In the genomic region with DNA sequence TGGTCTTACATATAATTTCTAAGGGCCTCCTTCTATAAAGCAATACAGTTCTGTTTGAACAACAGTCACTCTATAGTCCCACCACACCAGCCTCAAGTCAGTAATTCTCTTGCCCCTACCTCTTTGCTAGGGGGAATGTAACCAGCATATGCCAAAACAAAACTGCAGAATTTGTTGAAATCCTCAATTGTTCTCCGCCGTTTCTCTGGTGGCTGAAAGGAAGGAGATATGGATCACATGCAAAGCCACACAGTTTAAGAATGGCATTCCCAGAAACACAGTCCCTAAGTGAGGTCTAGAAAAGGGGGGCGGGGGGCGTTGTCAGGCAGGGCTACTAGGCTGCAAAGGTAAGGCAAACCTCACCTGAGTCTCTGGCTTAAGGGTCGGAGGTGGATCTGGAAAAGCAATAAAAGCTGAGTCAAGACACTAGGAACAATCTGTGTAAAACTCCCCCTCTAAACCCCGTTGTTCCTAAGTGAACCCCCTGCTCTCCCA, we compare ENCODE assay signal across 8 cellular contexts. TPM values are rescaled to one million over a fixed set of nuclear protein-coding genes. Genes with fewer than 3 reads are reported as not detected.
DNase-seq lines count a peak whose midpoint lies in the region; ATAC-seq and TF ChIP-seq lines count a peak whose summit lies in the region.

No MANE protein-coding gene starts in this region.

- WGBS in esophagus muscularis mucosa, result 35% methylated on average over 6 of the region's 6 CpGs
- WGBS in trophoblast cell (ENCODE audit: extremely low coverage, insufficient coverage, insufficient read length), result no CpG with 5 or more reads among the region's 6 CpGs

- H3K4me2 ChIP-seq in DND-41 (ENCODE audit: insufficient read depth, low read length) (peak overlapping the region; percentile 99), trophoblast cell (ENCODE audit: low read length) (peak overlapping the region; percentile 71)

- H3K27ac ChIP-seq in DND-41 (ENCODE audit: low read length) (peak overlapping the region; percentile 81), SJCRH30 (peak overlapping the region; percentile 67), esophagus muscularis mucosa (replicated peaks in 1 of 4) (peak overlapping the region; percentile 89 to 97 (median 96)), trophoblast cell (ENCODE audit: low read depth, low read length) (peak overlapping the region; percentile 89)

- ATAC-seq in DND-41 (ENCODE audit: insufficient read depth, low read depth), result no peak

- TF ChIP-seq CTCF in DND-41 (IDR thresholded peaks at IDR 0.05; ENCODE audit: borderline replicate concordance, extremely low read depth, low read length, poor library complexity, severe bottlenecking) (no peak), esophagus muscularis mucosa (IDR thresholded peaks at IDR 0.05) (no peak)

- H2BK5ac ChIP-seq in trophoblast cell (ENCODE audit: low read depth, low read length, poor library complexity), result peak overlapping the region; percentile 32

- no peak for TF ChIP-seq EP300 in esophagus muscularis mucosa (IDR thresholded peaks at IDR 0.05)

- peaks cover 33% of the 10 kb centered on the region for H4K20me1 ChIP-seq in DND-41 (ENCODE audit: insufficient read depth, low read length)

- H3K9me3 ChIP-seq in DND-41 (ENCODE audit: insufficient read depth, low read length, severe bottlenecking) (no peaks in the 10 kb centered on the region), SJCRH30 (replicated peaks) (no peaks in the 10 kb centered on the region), esophagus muscularis mucosa (no peaks in the 10 kb centered on the region), trophoblast cell (ENCODE audit: insufficient read depth, low read depth, low read length) (peaks cover 4% of the 10 kb centered on the region)

- H3K4ac ChIP-seq in trophoblast cell (ENCODE audit: low read depth, low read length), result peak overlapping the region; percentile 89

- H3K27me3 ChIP-seq in DND-41 (ENCODE audit: insufficient read depth, low read length, poor library complexity) (no peaks in the 10 kb centered on the region), SJCRH30 (no peaks in the 10 kb centered on the region), esophagus muscularis mucosa (no peaks in the 10 kb centered on the region), trophoblast cell (ENCODE audit: insufficient read depth, low read length) (no peaks in the 10 kb centered on the region)

- H3K23ac ChIP-seq in trophoblast cell (ENCODE audit: low read length), result no peak overlapping the region

- no peak overlapping the region for H4K91ac ChIP-seq in trophoblast cell (ENCODE audit: low read depth, low read length)

- H2AK5ac ChIP-seq in trophoblast cell (ENCODE audit: low read length), result peak overlapping the region; percentile 55

- H2BK12ac ChIP-seq in trophoblast cell (ENCODE audit: low read length), result no peak overlapping the region

- peaks cover 87% of the 10 kb centered on the region for H3K79me2 ChIP-seq in DND-41 (ENCODE audit: insufficient read depth, low read length)
- peaks cover 34% of the 10 kb centered on the region for H3K79me2 ChIP-seq in trophoblast cell (ENCODE audit: control insufficient read depth, insufficient read depth, low read length, poor library complexity)

- H3K9ac ChIP-seq in DND-41 (ENCODE audit: low read depth, low read length) (peak overlapping the region; percentile 88), trophoblast cell (ENCODE audit: low read length) (peak overlapping the region; percentile 17)

- peak overlapping the region; percentile 50 for H4K12ac ChIP-seq in trophoblast cell (ENCODE audit: low read depth, low read length)

- no peak overlapping the region for H3K18ac ChIP-seq in trophoblast cell (ENCODE audit: low read length)

- TF ChIP-seq POLR2A in esophagus muscularis mucosa (IDR thresholded peaks at IDR 0.05; ENCODE audit: low read depth), result no peak

- DNase-seq in DND-41 (no peak), SJCRH30 (no peak), esophagus muscularis mucosa (ENCODE audit: extremely low spot score) (no peak), trophoblast cell (no peak), EL (no peak), KG1 (lab: John Stamatoyannopoulos, UW) (no peak), NCI-H146 (lab: John Stamatoyannopoulos, UW) (no peak), MV-4-11 (lab: John Stamatoyannopoulos, UW) (no peak)

- peak overlapping the region; percentile 65 for H3K14ac ChIP-seq in trophoblast cell (ENCODE audit: low read length)

- peaks cover 30% of the 10 kb centered on the region for H3K79me1 ChIP-seq in trophoblast cell (ENCODE audit: low read length)

- peaks cover 46% of the 10 kb centered on the region for H3K36me3 ChIP-seq in DND-41 (ENCODE audit: insufficient read depth, low read length)
- H3K36me3 ChIP-seq in SJCRH30, result peaks cover 11% of the 10 kb centered on the region; the same call in 1 of the 2 replicates
- peaks cover 13 to 37% (median 32%) of the 10 kb centered on the region in 4 donors for H3K36me3 ChIP-seq in esophagus muscularis mucosa
- H3K36me3 ChIP-seq in trophoblast cell (ENCODE audit: control insufficient read depth in 1 of 2, insufficient read depth in 2 of 2, low read length in 2 of 2), result peaks cover 25 to 38% of the 10 kb centered on the region in 2 experiments

- no peak overlapping the region for H4K8ac ChIP-seq in trophoblast cell (ENCODE audit: low read depth, low read length)

- H2AFZ ChIP-seq in DND-41 (ENCODE audit: low read depth, low read length), result no peak overlapping the region
- H2AFZ ChIP-seq in trophoblast cell (ENCODE audit: insufficient read depth, low read length, poor library complexity), result no peak overlapping the region

- no peak overlapping the region for H2BK120ac ChIP-seq in trophoblast cell (ENCODE audit: insufficient read depth, low read length, poor library complexity)

- intact Hi-C loops in esophagus muscularis mucosa (cut with DNase I), result no loop called here

- H3K4me1 ChIP-seq in DND-41 (ENCODE audit: insufficient read depth, low read length) (peaks cover 70% of the 10 kb centered on the region), SJCRH30 (0 out of 2 replicates have a peak, but pooled peaks cover 4% of the 10 kb centered on the region), esophagus muscularis mucosa (peaks cover 43 to 70% (median 68%) of the 10 kb centered on the region in 4 donors), trophoblast cell (ENCODE audit: control insufficient read depth in 1 of 2, insufficient read depth in 2 of 2, low read length in 2 of 2) (peaks cover 18 to 32% of the 10 kb centered on the region in 2 experiments)

- peak overlapping the region; percentile 53 to 85; a peak in 3 of 4 replicates for H3K4me3 ChIP-seq in DND-41 (ENCODE audit: low read depth in 1 of 2, low read length in 2 of 2)
- H3K4me3 ChIP-seq in SJCRH30, result peak overlapping the region; percentile 68
- peak overlapping the region; percentile 69 to 99 (median 94) for H3K4me3 ChIP-seq in esophagus muscularis mucosa
- peak overlapping the region; percentile 59 for H3K4me3 ChIP-seq in trophoblast cell (ENCODE audit: low read depth, low read length)

RNA-seq across cellular contexts. Expression of gene PHF23, which starts 1.9 kb away (rescaled TPM):
- total RNA-seq in SJCRH30 (2014; rRNA removed; shearing (Covaris generic)), result 28.7 and 30.9 TPM in 2 replicates
- 10 to 100 TPM; 21.6 to 38.1 (median 24.8) TPM for total RNA-seq in esophagus muscularis mucosa
- polyA plus RNA-seq in trophoblast cell (2013), result 127 and 128 TPM in 2 replicates

RNA-seq across cellular contexts. Expression of gene DVL2, which starts 3.0 kb away (rescaled TPM):
- 33.4 and 39.0 TPM in 2 replicates for total RNA-seq in SJCRH30 (2014; rRNA removed; shearing (Covaris generic))
- total RNA-seq in esophagus muscularis mucosa, result 10 to 100 TPM; 34.5 to 55.5 (median 43.7) TPM
- polyA plus RNA-seq in trophoblast cell (2013), result 34.2 and 34.4 TPM in 2 replicates

RNA-seq across cellular contexts. Expression of gene GABARAP, which starts 4.9 kb away (rescaled TPM):
- total RNA-seq in SJCRH30 (2014; rRNA removed; shearing (Covaris generic)), result 139 and 141 TPM in 2 replicates
- 100 to 1,000 TPM; 360 to 524 (median 408) TPM for total RNA-seq in esophagus muscularis mucosa
- polyA plus RNA-seq in trophoblast cell (2013), result 1,014 and 1,021 TPM in 2 replicates

RNA-seq across cellular contexts. Expression of gene CTDNEP1, which starts 14.2 kb away (rescaled TPM):
- 36.1 and 36.9 TPM in 2 replicates for total RNA-seq in SJCRH30 (2014; rRNA removed; shearing (Covaris generic))
- total RNA-seq in esophagus muscularis mucosa, result 10 to 100 TPM; 41.5 to 66.5 (median 46.6) TPM
- 137 and 140 TPM in 2 replicates for polyA plus RNA-seq in trophoblast cell (2013)

RNA-seq across cellular contexts. Expression of gene ELP5, which starts 14.7 kb away (rescaled TPM):
- 39.6 and 43.8 TPM in 2 replicates for total RNA-seq in SJCRH30 (2014; rRNA removed; shearing (Covaris generic))
- 10 to 100 TPM; 24.9 to 33.3 (median 27.8) TPM for total RNA-seq in esophagus muscularis mucosa
- polyA plus RNA-seq in trophoblast cell (2013), result 47.1 and 48.7 TPM in 2 replicates
